24 cellular contexts compared by ENCODE assay signal in the genomic region with DNA sequence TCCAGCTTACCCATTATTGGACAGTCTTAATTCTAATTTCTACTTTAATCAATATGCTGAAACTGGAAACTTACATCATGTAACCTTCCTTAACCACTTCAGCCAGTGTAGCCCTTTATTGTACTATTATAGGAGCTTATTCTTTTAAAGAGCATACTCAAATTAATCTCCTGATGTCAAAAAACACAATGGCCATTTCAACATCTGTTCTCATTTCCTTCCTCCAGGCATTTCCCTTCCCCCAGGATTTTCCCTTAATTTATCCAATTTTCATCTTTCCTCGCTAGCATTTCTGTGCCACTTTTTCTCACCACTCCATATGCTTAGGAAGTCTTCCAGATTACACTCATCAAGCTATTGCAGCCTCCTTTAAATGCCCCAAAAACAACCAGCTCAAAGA.
"Had no signal": no experiment of that assay in that cellular context is flagged by ENCODE, and none has a peak within 500 bp of the region (broad histone marks: within the 10 kb centered on the region; RNA-seq: fewer than 3 reads in every experiment).

No MANE protein-coding gene starts in this region.

- H3K9me3 ChIP-seq: esophagus muscularis mucosa, gastroesophageal sphincter, mucosa of descending colon, neutrophil, psoas muscle, sigmoid colon, thoracic aorta, uterus had no signal

- H3K4me1 ChIP-seq: psoas muscle, sigmoid colon, uterus had no signal

- DNase-seq: cerebellar nuclear complex; effector CD4-positive, alpha-beta T cell; foreskin fibroblast; head of caudate nucleus; left colon; left ventricle myocardium superior; mammary epithelial cell; mucosa of descending colon; naive thymus-derived CD8-positive, alpha-beta T cell; psoas muscle; sigmoid colon; stimulated activated CD4-positive, alpha-beta T cell treated with anti-CD3 and anti-CD28 coated beads, Interleukin-2, amount 100 ng/mL, for 24 hours; stimulated activated CD4-positive, alpha-beta T cell treated with anti-CD3 and anti-CD28 coated beads, Interleukin-4, amount 100 ng/mL, for 4 hours; stimulated activated naive B cell treated with anti-CD40 and anti-IgM and Interleukin-4, amounts not matched to agents 10 μg/mL and 1 μg/mL and 100 μg/mL, for 72 hours; stimulated activated naive CD8-positive, alpha-beta T cell treated with anti-CD3 and anti-CD28 coated beads, Interleukin-15, amount 100 ng/mL, for 72 hours; trophoblast cell; uterus had no signal

- H3K27me3 ChIP-seq: esophagus muscularis mucosa, gastroesophageal sphincter, hepatocyte, neutrophil, sigmoid colon, uterus had no signal

- H3K27ac ChIP-seq: epithelial cell of prostate, esophagus muscularis mucosa, gastroesophageal sphincter, hepatocyte, neutrophil, psoas muscle, sigmoid colon, skin epidermis, thoracic aorta, uterus had no signal

- H3K36me3 ChIP-seq: esophagus muscularis mucosa, gastroesophageal sphincter, neutrophil, sigmoid colon, thoracic aorta, uterus had no signal

- H3K4me3 ChIP-seq: esophagus muscularis mucosa, gastroesophageal sphincter, hepatocyte, mucosa of descending colon, psoas muscle, sigmoid colon, skin epidermis, thoracic aorta, uterus had no signal
